In the genomic region with DNA sequence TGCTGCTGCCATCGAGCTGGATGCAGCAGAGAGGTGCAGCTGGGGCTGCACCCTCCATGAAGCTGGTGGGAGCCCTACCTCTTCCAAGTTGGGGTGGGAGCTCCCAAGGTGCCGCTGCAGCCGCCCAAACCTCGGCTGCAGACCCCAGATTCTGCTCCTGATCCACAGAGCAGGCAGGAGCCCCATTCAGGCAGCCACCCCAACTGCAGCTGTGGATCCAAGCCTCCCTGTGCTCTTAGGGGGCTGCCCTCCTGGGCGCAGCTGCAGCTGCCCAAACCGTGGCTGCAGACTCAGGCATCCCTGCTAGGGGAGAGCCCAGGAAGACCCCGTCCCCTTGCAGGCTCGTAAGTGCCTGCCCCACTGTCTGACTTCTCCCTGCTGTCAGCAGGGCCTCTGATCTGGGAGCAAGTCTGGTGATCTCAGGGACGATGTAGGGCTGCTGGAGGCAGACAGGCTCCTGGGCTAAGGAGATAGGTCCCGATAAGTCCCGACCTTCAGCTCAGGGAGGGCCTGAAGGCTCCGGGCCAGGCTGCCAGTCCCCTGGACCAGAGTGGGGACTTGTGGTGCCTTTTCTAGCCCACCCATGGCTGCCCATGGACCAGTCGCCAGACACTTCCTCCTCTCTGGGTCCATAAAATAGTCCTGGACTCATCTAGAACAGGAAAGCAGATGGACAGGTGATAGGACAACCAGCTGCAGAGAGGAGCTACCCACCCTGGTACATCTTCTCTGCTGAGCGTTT, we compare ENCODE assay signal across 1 cellular context.
TF ChIP-seq lines count a peak whose summit lies in the region.

No MANE protein-coding gene starts in this region.

TF ChIP-seq in GM23338, 12 proteins besides CTCF, POLR2A, EP300 and RAD21 (continued from another document):
- TF ChIP-seq, protein P1, sequence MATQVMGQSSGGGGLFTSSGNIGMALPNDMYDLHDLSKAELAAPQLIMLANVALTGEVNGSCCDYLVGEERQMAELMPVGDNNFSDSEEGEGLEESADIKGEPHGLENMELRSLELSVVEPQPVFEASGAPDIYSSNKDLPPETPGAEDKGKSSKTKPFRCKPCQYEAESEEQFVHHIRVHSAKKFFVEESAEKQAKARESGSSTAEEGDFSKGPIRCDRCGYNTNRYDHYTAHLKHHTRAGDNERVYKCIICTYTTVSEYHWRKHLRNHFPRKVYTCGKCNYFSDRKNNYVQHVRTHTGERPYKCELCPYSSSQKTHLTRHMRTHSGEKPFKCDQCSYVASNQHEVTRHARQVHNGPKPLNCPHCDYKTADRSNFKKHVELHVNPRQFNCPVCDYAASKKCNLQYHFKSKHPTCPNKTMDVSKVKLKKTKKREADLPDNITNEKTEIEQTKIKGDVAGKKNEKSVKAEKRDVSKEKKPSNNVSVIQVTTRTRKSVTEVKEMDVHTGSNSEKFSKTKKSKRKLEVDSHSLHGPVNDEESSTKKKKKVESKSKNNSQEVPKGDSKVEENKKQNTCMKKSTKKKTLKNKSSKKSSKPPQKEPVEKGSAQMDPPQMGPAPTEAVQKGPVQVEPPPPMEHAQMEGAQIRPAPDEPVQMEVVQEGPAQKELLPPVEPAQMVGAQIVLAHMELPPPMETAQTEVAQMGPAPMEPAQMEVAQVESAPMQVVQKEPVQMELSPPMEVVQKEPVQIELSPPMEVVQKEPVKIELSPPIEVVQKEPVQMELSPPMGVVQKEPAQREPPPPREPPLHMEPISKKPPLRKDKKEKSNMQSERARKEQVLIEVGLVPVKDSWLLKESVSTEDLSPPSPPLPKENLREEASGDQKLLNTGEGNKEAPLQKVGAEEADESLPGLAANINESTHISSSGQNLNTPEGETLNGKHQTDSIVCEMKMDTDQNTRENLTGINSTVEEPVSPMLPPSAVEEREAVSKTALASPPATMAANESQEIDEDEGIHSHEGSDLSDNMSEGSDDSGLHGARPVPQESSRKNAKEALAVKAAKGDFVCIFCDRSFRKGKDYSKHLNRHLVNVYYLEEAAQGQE (IDR thresholded peaks at IDR 0.05; ENCODE audit: unreplicated experiment), result no peak
